ENCODE assay signal across 21 cellular contexts in the genomic region with DNA sequence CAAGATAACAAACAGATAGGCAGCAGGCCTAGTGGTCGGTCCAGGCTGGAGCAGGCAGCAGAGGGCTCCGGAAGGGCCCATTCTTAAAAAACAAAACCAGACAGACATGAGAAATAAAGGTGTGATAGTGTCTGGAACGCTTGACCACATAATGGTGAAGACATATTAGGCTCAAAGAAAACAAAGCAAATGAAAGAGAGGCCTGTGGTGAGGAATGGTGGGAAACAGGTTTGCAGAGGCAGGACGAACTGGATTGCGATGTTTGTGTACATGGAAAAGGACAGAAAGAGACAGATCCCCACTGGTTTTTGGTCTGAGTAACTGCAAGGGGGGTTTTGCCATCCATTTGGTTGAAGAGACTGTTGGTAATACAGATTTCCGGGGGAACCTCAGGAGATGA. TPM values are rescaled to one million over a fixed set of nuclear protein-coding genes. Genes with fewer than 3 reads are reported as not detected.
A peak's percentile ranks its signal among the peaks of the same experiment; 100 is the strongest.
DNase-seq lines count a peak whose midpoint lies in the region; ATAC-seq, FAIRE-seq and TF ChIP-seq lines count a peak whose summit lies in the region.
"Had no signal": no experiment of that assay in that cellular context is flagged by ENCODE, and none has a peak within 500 bp of the region (broad histone marks: within the 10 kb centered on the region; RNA-seq: fewer than 3 reads in every experiment).

No MANE protein-coding gene starts in this region.

- peak overlapping the region; percentile 75 for H2BK12ac ChIP-seq in trophoblast cell (ENCODE audit: low read length)

- WGBS in A549 (ENCODE audit: missing lambda C conversion rate) = 82% methylated on average over 6 of the region's 6 CpGs
- WGBS in esophagus muscularis mucosa = 94% methylated on average over 6 of the region's 6 CpGs
- no CpG with 5 or more reads among the region's 6 CpGs for WGBS in trophoblast cell (ENCODE audit: extremely low coverage, insufficient coverage, insufficient read length)

- H3K4me1 ChIP-seq in A549 (no peaks in the 10 kb centered on the region), esophagus muscularis mucosa (peaks cover 0 to 7% (median 6%) of the 10 kb centered on the region in 4 donors), trophoblast cell (ENCODE audit: control insufficient read depth in 1 of 2, insufficient read depth in 2 of 2, low read length in 2 of 2) (peaks cover 3 to 8% of the 10 kb centered on the region in 2 experiments)

- no peak overlapping the region for H4K12ac ChIP-seq in trophoblast cell (ENCODE audit: low read depth, low read length)

- no peak overlapping the region for H2AK5ac ChIP-seq in trophoblast cell (ENCODE audit: low read length)

- no peak for TF ChIP-seq EP300 in A549 (IDR thresholded peaks at IDR 0.05)
- TF ChIP-seq EP300 in esophagus muscularis mucosa (IDR thresholded peaks at IDR 0.05) = no peak

- H3K36me3 ChIP-seq in esophagus muscularis mucosa (no peaks in the 10 kb centered on the region), trophoblast cell (ENCODE audit: control insufficient read depth in 1 of 2, insufficient read depth in 2 of 2, low read length in 2 of 2) (no peaks in the 10 kb centered on the region)
- H3K36me3 ChIP-seq: BLaER1 treated with 17β-estradiol and CSF1 and Interleukin-3, amounts not matched to agents 10 nM and 100 nM had no signal

- no peak overlapping the region for H2AFZ ChIP-seq in trophoblast cell (ENCODE audit: insufficient read depth, low read length, poor library complexity)

- no peaks in the 10 kb centered on the region for H3K9me3 Mint-ChIP-seq in WTC11
- H3K9me3 Mint-ChIP-seq: CD8-positive, alpha-beta T cell; H9 had no signal

- no peak for TF ChIP-seq RAD21 in A549 (conservative IDR thresholded peaks at IDR 0.05 in 1 of 2, IDR thresholded peaks at IDR 0.05 in 1 of 2)

- POLR2A ChIA-PET in A549 (lab: Yijun Ruan, JAX) (no interaction called here), WTC11 (lab: Charles Lee) (no interaction called here)

- H3K14ac ChIP-seq in trophoblast cell (ENCODE audit: low read length) = no peak overlapping the region

- peak overlapping the region; percentile 55 for H2BK5ac ChIP-seq in trophoblast cell (ENCODE audit: low read depth, low read length, poor library complexity)

- no peaks in the 10 kb centered on the region for H3K36me3 Mint-ChIP-seq in WTC11
- H3K36me3 Mint-ChIP-seq: CD8-positive, alpha-beta T cell had no signal

- CTCF ChIA-PET in A549 (lab: Yijun Ruan, JAX) = interaction anchor here (0.7 to 1.6 kb wide), 3 partner anchors 11 to 513 kb away, joined by 3 to 6 read pairs (median 3); no protein-coding TSS in a partner anchor
- CTCF ChIA-PET in WTC11 (lab: Charles Lee) = no interaction called here

- H3K27ac Mint-ChIP-seq in WTC11 = no peak overlapping the region
- H3K27ac Mint-ChIP-seq: B cell; CD8-positive, alpha-beta T cell; H9 had no signal

- TF ChIP-seq CTCF in A549 (IDR thresholded peaks at IDR 0.05) (no peak), WTC11 (IDR thresholded peaks at IDR 0.05) (no peak), esophagus muscularis mucosa (IDR thresholded peaks at IDR 0.05) (no peak)

- no peak overlapping the region for H3K9ac ChIP-seq in trophoblast cell (ENCODE audit: low read length)
- H3K9ac ChIP-seq: BLaER1 treated with 17β-estradiol and CSF1 and Interleukin-3, amounts not matched to agents 10 nM and 100 nM had no signal

- ATAC-seq in A549 = no peak
- peak; percentile 26; the same call in 1 of the 2 replicates for ATAC-seq in WTC11
- ATAC-seq in HG02981 (IDR thresholded peaks at IDR 0.05; ENCODE audit: unreplicated experiment) = no peak
- ATAC-seq in HG03460 (IDR thresholded peaks at IDR 0.05; ENCODE audit: unreplicated experiment) = no peak
- ATAC-seq in HG03108 (IDR thresholded peaks at IDR 0.05; ENCODE audit: unreplicated experiment) = no peak
- ATAC-seq: CD8-positive, alpha-beta T cell; K562 had no signal

- H3K4me2 ChIP-seq in A549 (no peak overlapping the region), trophoblast cell (ENCODE audit: low read length) (no peak overlapping the region)
- H3K4me2 ChIP-seq: BLaER1 treated with 17β-estradiol and CSF1 and Interleukin-3, amounts not matched to agents 10 nM and 100 nM had no signal

- no peaks in the 10 kb centered on the region for H3K79me2 ChIP-seq in trophoblast cell (ENCODE audit: control insufficient read depth, insufficient read depth, low read length, poor library complexity)

- H3K27me3 ChIP-seq in esophagus muscularis mucosa = no peaks in the 10 kb centered on the region
- H3K27me3 ChIP-seq in trophoblast cell (ENCODE audit: insufficient read depth, low read length) = no peaks in the 10 kb centered on the region
- H3K27me3 ChIP-seq: BLaER1 treated with 17β-estradiol and CSF1 and Interleukin-3, amounts not matched to agents 10 nM and 100 nM had no signal

- H4K91ac ChIP-seq in trophoblast cell (ENCODE audit: low read depth, low read length) = no peak overlapping the region

- H3K79me1 ChIP-seq in trophoblast cell (ENCODE audit: low read length) = no peaks in the 10 kb centered on the region

- no peak overlapping the region for H3K18ac ChIP-seq in trophoblast cell (ENCODE audit: low read length)

- no peak overlapping the region for H2BK120ac ChIP-seq in trophoblast cell (ENCODE audit: insufficient read depth, low read length, poor library complexity)

- H3K23ac ChIP-seq in trophoblast cell (ENCODE audit: low read length) = no peak overlapping the region

- H3K4me1 Mint-ChIP-seq in WTC11 = no peaks in the 10 kb centered on the region; the same call in 1 of the 2 replicates
- H3K4me1 Mint-ChIP-seq: H9 had no signal

- no peaks in the 10 kb centered on the region for H3K27me3 Mint-ChIP-seq in WTC11 (ENCODE audit: low read depth)
- H3K27me3 Mint-ChIP-seq: B cell had no signal

- no peak overlapping the region for H3K4me3 ChIP-seq in A549
- H3K4me3 ChIP-seq in esophagus muscularis mucosa = no peak overlapping the region
- H3K4me3 ChIP-seq in trophoblast cell (ENCODE audit: low read depth, low read length) = no peak overlapping the region
- H3K4me3 ChIP-seq: BLaER1 treated with 17β-estradiol and CSF1 and Interleukin-3, amounts not matched to agents 10 nM and 100 nM; K562 had no signal

- no peak for TF ChIP-seq POLR2A in A549 (IDR thresholded peaks at IDR 0.05; ENCODE audit: low read length)
- TF ChIP-seq POLR2A in esophagus muscularis mucosa (IDR thresholded peaks at IDR 0.05; ENCODE audit: low read depth) = no peak

- peak; percentile 36 for FAIRE-seq in A549 (lab: Jason Lieb, UNC)
- FAIRE-seq: GM12891, H1, K562 had no signal

- H3K9me3 ChIP-seq in A549 (no peaks in the 10 kb centered on the region), esophagus muscularis mucosa (no peaks in the 10 kb centered on the region), trophoblast cell (ENCODE audit: insufficient read depth, low read depth, low read length) (peaks cover 2% of the 10 kb centered on the region)
- H3K9me3 ChIP-seq: BLaER1 treated with 17β-estradiol and CSF1 and Interleukin-3, amounts not matched to agents 10 nM and 100 nM had no signal

- H3K4ac ChIP-seq in trophoblast cell (ENCODE audit: low read depth, low read length) = no peak overlapping the region

- DNase-seq in A549 (ENCODE audit: low read depth in 1 of 2, low spot score in 1 of 2) = no peak
- DNase-seq in WTC11 (ENCODE audit: low spot score) = no peak
- DNase-seq in esophagus muscularis mucosa (ENCODE audit: extremely low spot score) = peak; percentile 60
- peak; percentile 75 to 85 for DNase-seq in trophoblast cell
- DNase-seq in NCI-H446 treated with DMSO at 0.1 percent for 48 hours (lab: John Stamatoyannopoulos, UW) = no peak
- DNase-seq: 8988T; Calu3; CD8-positive, alpha-beta T cell; DMS79 treated with DMSO at 0.1 percent for 48 hours; H9; IMR-90 had no signal

- no peak overlapping the region for H3K27ac ChIP-seq in A549
- no peak overlapping the region for H3K27ac ChIP-seq in esophagus muscularis mucosa (replicated peaks in 1 of 4)
- H3K27ac ChIP-seq in trophoblast cell (ENCODE audit: low read depth, low read length) = no peak overlapping the region
- H3K27ac ChIP-seq: BLaER1 treated with 17β-estradiol and CSF1 and Interleukin-3, amounts not matched to agents 10 nM and 100 nM; HL-60 had no signal

- intact Hi-C loops in esophagus muscularis mucosa (cut with DNase I) = no loop called here

- no peak overlapping the region for H4K8ac ChIP-seq in trophoblast cell (ENCODE audit: low read depth, low read length)

- no peak overlapping the region for H3K4me3 Mint-ChIP-seq in WTC11
- H3K4me3 Mint-ChIP-seq: B cell; CD8-positive, alpha-beta T cell; H9 had no signal

TF ChIP-seq in A549, 52 proteins besides CTCF, POLR2A, EP300 and RAD21 (continues in another document):
- TF ChIP-seq FOXS1 (CRISPR knock-in tag; IDR thresholded peaks at IDR 0.05) = no peak
- TF ChIP-seq, protein P1, sequence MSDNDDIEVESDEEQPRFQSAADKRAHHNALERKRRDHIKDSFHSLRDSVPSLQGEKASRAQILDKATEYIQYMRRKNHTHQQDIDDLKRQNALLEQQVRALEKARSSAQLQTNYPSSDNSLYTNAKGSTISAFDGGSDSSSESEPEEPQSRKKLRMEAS (IDR thresholded peaks at IDR 0.05) = no peak
- no peak for TF ChIP-seq FOSL2 (IDR thresholded peaks at IDR 0.05)
- no peak for TF ChIP-seq FOSL2 (CRISPR knock-in tag; IDR thresholded peaks at IDR 0.05)

RNA-seq across cellular contexts. Expression of a gene that starts 19.9 kb away (rescaled TPM):
- 42.7 and 68.7 TPM in 2 replicates for polyA plus RNA-seq in A549 (2011; rRNA removed)
- polyA plus RNA-seq in A549 (2012; cell fraction: cytosol; rRNA removed) = 6.6 and 9.2 TPM in 2 replicates
- polyA plus RNA-seq in A549 (2012; cell fraction: nucleus; rRNA removed) = 6.0 and 7.1 TPM in 2 replicates
- polyA plus RNA-seq in A549 (2017; fragmentation: RNase III; extraction: RNeasy Plus Mini Kit Qiagen cat#74134 plus additional on column Dnase treatment) = 16.6 to 20.0 TPM (median 18.7 TPM) in 3 replicates
- polyA minus RNA-seq in A549 (2011; rRNA and poly(A)+ RNA removed) = 42.8 and 63.3 TPM in 2 replicates
- 13.6 to 19.9 TPM (median 19.5 TPM) in 3 replicates for total RNA-seq in WTC11 (2021)
- 1 to 10 TPM; 1.2 to 5.1 (median 4.0) TPM for total RNA-seq in esophagus muscularis mucosa
- polyA plus RNA-seq in trophoblast cell (2013) = 13.0 and 13.9 TPM in 2 replicates
- total RNA-seq: G401, H9, K562 had no signal

RNA-seq across cellular contexts. Expression of a gene that starts 39.7 kb away (rescaled TPM):
- 26.9 and 28.9 TPM in 2 replicates for polyA plus RNA-seq in A549 (2011; rRNA removed)
- polyA plus RNA-seq in A549 (2012; cell fraction: cytosol; rRNA removed) = 5.2 and 6.6 TPM in 2 replicates
- 3.6 and 5.1 TPM in 2 replicates for polyA plus RNA-seq in A549 (2012; cell fraction: nucleus; rRNA removed)
- polyA plus RNA-seq in A549 (2017; fragmentation: RNase III; extraction: RNeasy Plus Mini Kit Qiagen cat#74134 plus additional on column Dnase treatment) = 16.1 to 18.2 TPM (median 16.6 TPM) in 3 replicates
- 19.1 and 22.3 TPM in 2 replicates for polyA minus RNA-seq in A549 (2011; rRNA and poly(A)+ RNA removed)
- total RNA-seq in WTC11 (2021) = 65.9 to 82.1 TPM (median 68.5 TPM) in 3 replicates
- 10 to 100 TPM; 31.8 to 47.3 (median 36.3) TPM for total RNA-seq in esophagus muscularis mucosa
- 20.2 and 21.7 TPM in 2 replicates for polyA plus RNA-seq in trophoblast cell (2013)

Comparison
In these comparisons a context has a peak if more than half of its experiments do, and no peak if none do; other contexts are left out.
1. DNase-seq: peak in esophagus muscularis mucosa (single experiment) and trophoblast cell (2 of 2); none in A549 (0 of 2), WTC11 (single experiment) and NCI-H446 treated with DMSO at 0.1 percent for 48 hours (single experiment).